Comparison of ENCODE assay signal across 1 cellular context in genomic region chr7:104096683-104097082, GRCh38.
TF ChIP-seq lines count a peak whose summit lies in the region.

No MANE protein-coding gene starts in this region.

TF ChIP-seq in GM23338, 12 proteins besides CTCF, POLR2A, EP300 and RAD21 (continued from another document):
- no peak for TF ChIP-seq REST (IDR thresholded peaks at IDR 0.05; ENCODE audit: unreplicated experiment)
- no peak for TF ChIP-seq POLR2AphosphoS5 (IDR thresholded peaks at IDR 0.05; ENCODE audit: low read depth)
- no peak for TF ChIP-seq CREB1 (CRISPR knock-in tag; IDR thresholded peaks at IDR 0.05; ENCODE audit: low read depth)
- TF ChIP-seq STAT1 (IDR thresholded peaks at IDR 0.05; ENCODE audit: unreplicated experiment) = no peak
TF ChIP-seq in GM23338: peak in this region for 0.
